2 cellular contexts compared by ENCODE assay signal in the genomic region with DNA sequence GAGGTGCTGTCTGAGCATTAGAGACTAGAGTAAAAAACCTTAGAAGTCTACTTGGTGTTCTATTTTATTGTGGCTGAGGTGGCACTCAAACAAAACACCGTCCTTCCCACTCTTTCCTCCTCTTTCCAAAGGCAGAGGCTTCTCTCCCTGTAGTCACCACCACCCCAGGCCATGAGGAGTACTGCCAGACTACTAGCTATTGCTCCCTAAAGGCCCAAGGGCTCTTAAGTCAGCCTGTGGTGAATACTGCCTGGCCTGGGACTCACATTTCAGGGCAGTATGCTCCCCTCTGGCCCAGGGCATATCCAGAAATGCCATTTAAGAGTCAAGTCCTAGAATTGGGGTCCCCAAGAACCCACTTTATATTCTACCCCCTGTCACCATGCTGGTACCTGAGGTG.
TF ChIP-seq lines count a peak whose summit lies in the region.

No MANE protein-coding gene starts in this region.

TF ChIP-seq in GM23338, 12 proteins besides CTCF, POLR2A, EP300 and RAD21 (continues in another document):
- TF ChIP-seq EZH2phosphoT487 (IDR thresholded peaks at IDR 0.05; ENCODE audit: unreplicated experiment), result no peak
- no peak for TF ChIP-seq ZNF462 (CRISPR knock-in tag; IDR thresholded peaks at IDR 0.05)
- TF ChIP-seq ZNF331 (CRISPR knock-in tag; IDR thresholded peaks at IDR 0.05; ENCODE audit: low read depth), result no peak
- TF ChIP-seq JUNB (IDR thresholded peaks at IDR 0.05; ENCODE audit: unreplicated experiment), result no peak
- no peak for TF ChIP-seq REST (IDR thresholded peaks at IDR 0.05; ENCODE audit: unreplicated experiment)
- no peak for TF ChIP-seq CREB1 (CRISPR knock-in tag; IDR thresholded peaks at IDR 0.05; ENCODE audit: low read depth)
- no peak for TF ChIP-seq NANOG (IDR thresholded peaks at IDR 0.05; ENCODE audit: borderline replicate concordance)
- TF ChIP-seq ZNF114 (CRISPR knock-in tag; IDR thresholded peaks at IDR 0.05), result no peak
- no peak for TF ChIP-seq POLR2AphosphoS5 (IDR thresholded peaks at IDR 0.05; ENCODE audit: low read depth)
- no peak for TF ChIP-seq EZH2 (IDR thresholded peaks at IDR 0.05; ENCODE audit: low read depth, unreplicated experiment)
- TF ChIP-seq STAT1 (IDR thresholded peaks at IDR 0.05; ENCODE audit: unreplicated experiment), result no peak

TF ChIP-seq in H1, 55 proteins besides CTCF, POLR2A, EP300 and RAD21:
- no peak for TF ChIP-seq KDM1A (IDR thresholded peaks at IDR 0.05; ENCODE audit: borderline replicate concordance, low read length)
- no peak for TF ChIP-seq JUND (IDR thresholded peaks at IDR 0.05; ENCODE audit: low read length)
- no peak for TF ChIP-seq MAX (IDR thresholded peaks at IDR 0.05)
- no peak for TF ChIP-seq RFX5 (IDR thresholded peaks at IDR 0.05; ENCODE audit: borderline replicate concordance, low read depth, low read length)
- TF ChIP-seq SP1 (IDR thresholded peaks at IDR 0.05; ENCODE audit: low read depth, low read length), result no peak
- TF ChIP-seq BRCA1 (IDR thresholded peaks at IDR 0.05; ENCODE audit: low read depth, low read length), result no peak
- TF ChIP-seq POU5F1 (IDR thresholded peaks at IDR 0.05; ENCODE audit: low read depth, low read length), result no peak
- no peak for TF ChIP-seq BACH1 (IDR thresholded peaks at IDR 0.05; ENCODE audit: low read length)
